10 cellular contexts compared by ENCODE assay signal in the genomic region with DNA sequence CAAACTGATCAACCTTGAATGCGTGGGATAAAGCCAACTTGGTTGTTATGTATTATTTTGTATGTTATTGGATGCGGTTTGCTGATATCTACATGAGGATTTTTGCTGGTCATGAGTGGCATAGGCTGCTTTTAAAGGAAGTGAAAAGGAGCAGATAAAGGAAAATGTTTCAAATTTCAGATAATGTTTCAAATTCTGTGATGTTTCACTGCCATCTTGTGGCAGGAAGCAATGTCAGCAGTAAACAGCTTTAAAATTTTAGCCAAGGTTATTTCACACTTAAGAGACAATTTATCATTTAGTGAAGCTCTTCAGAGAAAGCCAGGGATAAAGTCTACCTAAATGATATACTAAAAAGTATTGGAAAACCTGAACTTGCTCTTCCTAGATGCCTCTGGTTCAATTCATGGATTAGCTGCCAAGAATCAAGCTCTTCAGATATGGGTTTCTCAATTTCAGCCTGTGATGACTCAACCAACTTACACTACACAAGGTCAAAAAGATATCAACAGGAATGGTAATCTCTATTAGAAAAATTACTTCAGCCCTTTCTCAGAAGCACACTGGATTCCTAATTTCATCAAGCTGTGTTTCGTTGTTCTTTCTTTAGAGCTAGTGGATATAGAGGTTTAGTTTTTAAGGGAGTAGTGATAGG.
A peak's percentile ranks its signal among the peaks of the same experiment; 100 is the strongest.
DNase-seq lines count a peak whose midpoint lies in the region; ATAC-seq, FAIRE-seq and TF ChIP-seq lines count a peak whose summit lies in the region.
"Had no signal": no experiment of that assay in that cellular context is flagged by ENCODE, and none has a peak within 500 bp of the region (broad histone marks: within the 10 kb centered on the region; RNA-seq: fewer than 3 reads in every experiment).

No MANE protein-coding gene starts in this region.

- ATAC-seq in CD4-positive, CD25-positive, alpha-beta regulatory T cell (ENCODE audit: low read depth in 2 of 2) = no peak
- peak; percentile 46 for ATAC-seq in upper lobe of right lung

- no peak overlapping the region for H3K4me3 Mint-ChIP-seq in CD4-positive, CD25-positive, alpha-beta regulatory T cell
- H3K4me3 Mint-ChIP-seq in activated naive CD8-positive, alpha-beta T cell treated with anti-CD3 and anti-CD28 coated beads for 36 hours = no peak overlapping the region
- no peak overlapping the region for H3K4me3 Mint-ChIP-seq in CD8-positive, alpha-beta memory T cell
- H3K4me3 Mint-ChIP-seq: stimulated activated naive CD8-positive, alpha-beta T cell treated with anti-CD3 and anti-CD28 coated beads, Interleukin-15, Interleukin-2, amounts not matched to agents 100 ng/mL and 50 ng/mL, for 24 hours had no signal

- peaks cover 0 to 3% (median 0%) of the 10 kb centered on the region in 4 donors for H3K4me1 Mint-ChIP-seq in CD4-positive, CD25-positive, alpha-beta regulatory T cell
- H3K4me1 Mint-ChIP-seq in activated naive CD8-positive, alpha-beta T cell treated with anti-CD3 and anti-CD28 coated beads for 36 hours = no peaks in the 10 kb centered on the region
- H3K4me1 Mint-ChIP-seq in CD8-positive, alpha-beta memory T cell = no peaks in the 10 kb centered on the region

- peak overlapping the region in 1 of 3 donors; percentile 1 for H3K27ac Mint-ChIP-seq in CD4-positive, CD25-positive, alpha-beta regulatory T cell
- no peak overlapping the region for H3K27ac Mint-ChIP-seq in activated naive CD8-positive, alpha-beta T cell treated with anti-CD3 and anti-CD28 coated beads for 36 hours
- peak overlapping the region in 1 of 8 donors; percentile 22 for H3K27ac Mint-ChIP-seq in CD8-positive, alpha-beta memory T cell
- H3K27ac Mint-ChIP-seq: stimulated activated naive CD8-positive, alpha-beta T cell treated with anti-CD3 and anti-CD28 coated beads, Interleukin-15, Interleukin-2, amounts not matched to agents 100 ng/mL and 50 ng/mL, for 24 hours had no signal

- H3K4me1 ChIP-seq in CD4-positive, CD25-positive, alpha-beta regulatory T cell (ENCODE audit: control insufficient read depth, insufficient read depth, low read length, poor library complexity, severe bottlenecking) = no peaks in the 10 kb centered on the region
- H3K4me1 ChIP-seq in adipocyte (ENCODE audit: control insufficient read depth, insufficient read depth, low read length) (peaks cover 9% of the 10 kb centered on the region), upper lobe of right lung (no peaks in the 10 kb centered on the region)
- no peaks in the 10 kb centered on the region for H3K4me1 ChIP-seq in CD8-positive, alpha-beta memory T cell (ENCODE audit: insufficient read depth, low read length)

- H3K27ac ChIP-seq in CD4-positive, CD25-positive, alpha-beta regulatory T cell (ENCODE audit: insufficient read depth, low read length, poor library complexity, severe bottlenecking) = no peak overlapping the region
- H3K27ac ChIP-seq in upper lobe of right lung = no peak overlapping the region
- H3K27ac ChIP-seq in CD8-positive, alpha-beta memory T cell (ENCODE audit: low read depth, low read length) = no peak overlapping the region
- H3K27ac ChIP-seq: epithelial cell of prostate had no signal

- H3K9me3 ChIP-seq in CD4-positive, CD25-positive, alpha-beta regulatory T cell (ENCODE audit: control insufficient read depth in 2 of 2, low read length in 2 of 2) = no peaks in the 10 kb centered on the region
- H3K9me3 ChIP-seq in adipocyte (ENCODE audit: control insufficient read depth, low read length) (no peaks in the 10 kb centered on the region), upper lobe of right lung (no peaks in the 10 kb centered on the region)
- H3K9me3 ChIP-seq in CD8-positive, alpha-beta memory T cell (ENCODE audit: low read length) = no peaks in the 10 kb centered on the region

- no peak overlapping the region for H3K4me3 ChIP-seq in CD4-positive, CD25-positive, alpha-beta regulatory T cell (ENCODE audit: low read depth, low read length)
- H3K4me3 ChIP-seq in adipocyte (ENCODE audit: low read length) (no peak overlapping the region), upper lobe of right lung (no peak overlapping the region)
- H3K4me3 ChIP-seq in CD8-positive, alpha-beta memory T cell (ENCODE audit: low read length) = no peak overlapping the region

- CTCF ChIA-PET in CD8-positive, alpha-beta memory T cell (lab: Charles Lee) = interaction anchor here (0.7 to 3.7 kb wide), 5 partner anchors 17 to 637 kb away, joined by 3 to 19 read pairs (median 3); a partner anchor contains a TSS

- H3K9ac ChIP-seq in adipocyte (ENCODE audit: low read length) = no peak overlapping the region

- intact Hi-C loops in upper lobe of right lung (cut with DNase I) = no loop called here

- DNase-seq in CD4-positive, CD25-positive, alpha-beta regulatory T cell = peak in 2 of 3 donors; percentile 23 to 44
- DNase-seq in HTR-8/SVneo (ENCODE audit: insufficient read length, low spot score) = peak; percentile 47
- peak; percentile 69 for DNase-seq in adipocyte (ENCODE audit: low read depth)
- peak; percentile 27 for DNase-seq in iPS-NIHi7 (ENCODE audit: extremely low spot score)
- no peak for DNase-seq in upper lobe of right lung
- no peak for DNase-seq in activated naive CD8-positive, alpha-beta T cell treated with anti-CD3 and anti-CD28 coated beads for 36 hours
- DNase-seq in CD8-positive, alpha-beta memory T cell = no peak
- DNase-seq in effector CD8-positive, alpha-beta T cell (lab: John Stamatoyannopoulos, UW) = no peak

- peak; percentile 61 for TF ChIP-seq CTCF in upper lobe of right lung (IDR thresholded peaks at IDR 0.05)

- H3K27me3 ChIP-seq in CD4-positive, CD25-positive, alpha-beta regulatory T cell (ENCODE audit: control insufficient read depth, insufficient read depth, low read length) = no peaks in the 10 kb centered on the region
- H3K27me3 ChIP-seq in adipocyte (replicated peaks; ENCODE audit: control insufficient read depth, insufficient read depth, low read length) (no peaks in the 10 kb centered on the region), upper lobe of right lung (no peaks in the 10 kb centered on the region)
- no peaks in the 10 kb centered on the region for H3K27me3 ChIP-seq in CD8-positive, alpha-beta memory T cell (ENCODE audit: insufficient read depth, low read length, poor library complexity, severe bottlenecking)

- H3K36me3 Mint-ChIP-seq in CD4-positive, CD25-positive, alpha-beta regulatory T cell = peaks cover 26% of the 10 kb centered on the region
- peaks cover 22% of the 10 kb centered on the region for H3K36me3 Mint-ChIP-seq in activated naive CD8-positive, alpha-beta T cell treated with anti-CD3 and anti-CD28 coated beads for 36 hours
- H3K36me3 Mint-ChIP-seq in CD8-positive, alpha-beta memory T cell = peaks cover 4 to 68% (median 12%) of the 10 kb centered on the region in 3 donors

- no peaks in the 10 kb centered on the region for H3K9me3 Mint-ChIP-seq in CD4-positive, CD25-positive, alpha-beta regulatory T cell
- no peaks in the 10 kb centered on the region for H3K9me3 Mint-ChIP-seq in activated naive CD8-positive, alpha-beta T cell treated with anti-CD3 and anti-CD28 coated beads for 36 hours
- H3K9me3 Mint-ChIP-seq in CD8-positive, alpha-beta memory T cell = no peaks in the 10 kb centered on the region
- H3K9me3 Mint-ChIP-seq: stimulated activated naive CD8-positive, alpha-beta T cell treated with anti-CD3 and anti-CD28 coated beads, Interleukin-15, Interleukin-2, amounts not matched to agents 100 ng/mL and 50 ng/mL, for 24 hours had no signal

- POLR2A ChIA-PET in CD8-positive, alpha-beta memory T cell (lab: Charles Lee) = interaction anchor here (0.5 kb wide), 1 partner anchor 269 kb away, joined by 3 read pairs; no protein-coding TSS in a partner anchor

- peaks cover 25% of the 10 kb centered on the region for H3K36me3 ChIP-seq in CD4-positive, CD25-positive, alpha-beta regulatory T cell (ENCODE audit: control insufficient read depth, insufficient read depth, low read length)
- H3K36me3 ChIP-seq in adipocyte (ENCODE audit: control insufficient read depth, insufficient read depth, low read length, severe bottlenecking) (peaks cover 93% of the 10 kb centered on the region), upper lobe of right lung (peaks cover 70% of the 10 kb centered on the region)
- peaks cover 6% of the 10 kb centered on the region for H3K36me3 ChIP-seq in CD8-positive, alpha-beta memory T cell (ENCODE audit: insufficient read depth, low read length)

- FAIRE-seq in HTR-8/SVneo (lab: Jason Lieb, UNC) = no peak

- no peaks in the 10 kb centered on the region for H3K27me3 Mint-ChIP-seq in CD4-positive, CD25-positive, alpha-beta regulatory T cell
- no peaks in the 10 kb centered on the region for H3K27me3 Mint-ChIP-seq in activated naive CD8-positive, alpha-beta T cell treated with anti-CD3 and anti-CD28 coated beads for 36 hours
- H3K27me3 Mint-ChIP-seq in CD8-positive, alpha-beta memory T cell = no peaks in the 10 kb centered on the region
- H3K27me3 Mint-ChIP-seq: stimulated activated naive CD8-positive, alpha-beta T cell treated with anti-CD3 and anti-CD28 coated beads, Interleukin-15, Interleukin-2, amounts not matched to agents 100 ng/mL and 50 ng/mL, for 24 hours had no signal

Comparison
In these comparisons a context has a peak if more than half of its experiments do, and no peak if none do; other contexts are left out.
1. DNase-seq: peak in CD4-positive, CD25-positive, alpha-beta regulatory T cell (2 of 3), HTR-8/SVneo (single experiment), adipocyte (single experiment) and iPS-NIHi7 (single experiment); none in upper lobe of right lung (single experiment), activated naive CD8-positive, alpha-beta T cell treated with anti-CD3 and anti-CD28 coated beads for 36 hours (single experiment), CD8-positive, alpha-beta memory T cell (0 of 5) and effector CD8-positive, alpha-beta T cell (single experiment).